Comparison of ENCODE assay signal across 1 cellular context in the genomic region with DNA sequence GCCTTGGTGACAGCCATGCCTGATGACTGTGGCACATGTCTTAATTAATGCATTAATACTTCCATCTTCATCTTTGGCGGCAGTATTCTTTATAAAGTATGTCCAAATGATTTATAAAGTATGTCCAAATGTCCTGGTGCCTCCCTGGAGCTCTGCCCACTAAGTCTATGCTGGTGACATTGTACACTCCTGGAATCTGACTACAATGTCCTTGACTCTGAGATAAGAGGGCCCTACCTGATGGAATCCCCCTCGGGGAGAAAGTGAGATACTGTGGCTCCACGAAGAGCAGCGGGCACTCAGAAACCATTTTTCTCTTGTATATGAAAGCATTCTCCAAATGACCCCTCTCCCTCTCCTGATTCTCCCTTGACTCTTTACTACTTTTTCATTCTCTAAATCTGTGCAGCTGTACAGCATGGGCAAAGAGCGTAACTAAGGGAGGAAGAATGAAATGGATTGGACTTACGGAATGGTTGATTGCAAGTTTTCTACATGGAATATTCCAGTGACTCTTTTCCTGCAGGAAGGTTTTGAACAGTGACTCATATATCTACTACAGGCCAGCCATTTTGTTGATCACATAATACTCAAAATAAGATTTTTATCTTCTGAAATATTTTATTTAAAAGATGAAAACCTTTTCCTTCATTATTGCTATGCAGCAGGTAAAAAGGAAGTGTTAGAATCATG.
TF ChIP-seq lines count a peak whose summit lies in the region.

No MANE protein-coding gene starts in this region.

TF ChIP-seq in GM23338, 12 proteins besides CTCF, POLR2A, EP300 and RAD21 (continued from another document):
- TF ChIP-seq, protein P1, sequence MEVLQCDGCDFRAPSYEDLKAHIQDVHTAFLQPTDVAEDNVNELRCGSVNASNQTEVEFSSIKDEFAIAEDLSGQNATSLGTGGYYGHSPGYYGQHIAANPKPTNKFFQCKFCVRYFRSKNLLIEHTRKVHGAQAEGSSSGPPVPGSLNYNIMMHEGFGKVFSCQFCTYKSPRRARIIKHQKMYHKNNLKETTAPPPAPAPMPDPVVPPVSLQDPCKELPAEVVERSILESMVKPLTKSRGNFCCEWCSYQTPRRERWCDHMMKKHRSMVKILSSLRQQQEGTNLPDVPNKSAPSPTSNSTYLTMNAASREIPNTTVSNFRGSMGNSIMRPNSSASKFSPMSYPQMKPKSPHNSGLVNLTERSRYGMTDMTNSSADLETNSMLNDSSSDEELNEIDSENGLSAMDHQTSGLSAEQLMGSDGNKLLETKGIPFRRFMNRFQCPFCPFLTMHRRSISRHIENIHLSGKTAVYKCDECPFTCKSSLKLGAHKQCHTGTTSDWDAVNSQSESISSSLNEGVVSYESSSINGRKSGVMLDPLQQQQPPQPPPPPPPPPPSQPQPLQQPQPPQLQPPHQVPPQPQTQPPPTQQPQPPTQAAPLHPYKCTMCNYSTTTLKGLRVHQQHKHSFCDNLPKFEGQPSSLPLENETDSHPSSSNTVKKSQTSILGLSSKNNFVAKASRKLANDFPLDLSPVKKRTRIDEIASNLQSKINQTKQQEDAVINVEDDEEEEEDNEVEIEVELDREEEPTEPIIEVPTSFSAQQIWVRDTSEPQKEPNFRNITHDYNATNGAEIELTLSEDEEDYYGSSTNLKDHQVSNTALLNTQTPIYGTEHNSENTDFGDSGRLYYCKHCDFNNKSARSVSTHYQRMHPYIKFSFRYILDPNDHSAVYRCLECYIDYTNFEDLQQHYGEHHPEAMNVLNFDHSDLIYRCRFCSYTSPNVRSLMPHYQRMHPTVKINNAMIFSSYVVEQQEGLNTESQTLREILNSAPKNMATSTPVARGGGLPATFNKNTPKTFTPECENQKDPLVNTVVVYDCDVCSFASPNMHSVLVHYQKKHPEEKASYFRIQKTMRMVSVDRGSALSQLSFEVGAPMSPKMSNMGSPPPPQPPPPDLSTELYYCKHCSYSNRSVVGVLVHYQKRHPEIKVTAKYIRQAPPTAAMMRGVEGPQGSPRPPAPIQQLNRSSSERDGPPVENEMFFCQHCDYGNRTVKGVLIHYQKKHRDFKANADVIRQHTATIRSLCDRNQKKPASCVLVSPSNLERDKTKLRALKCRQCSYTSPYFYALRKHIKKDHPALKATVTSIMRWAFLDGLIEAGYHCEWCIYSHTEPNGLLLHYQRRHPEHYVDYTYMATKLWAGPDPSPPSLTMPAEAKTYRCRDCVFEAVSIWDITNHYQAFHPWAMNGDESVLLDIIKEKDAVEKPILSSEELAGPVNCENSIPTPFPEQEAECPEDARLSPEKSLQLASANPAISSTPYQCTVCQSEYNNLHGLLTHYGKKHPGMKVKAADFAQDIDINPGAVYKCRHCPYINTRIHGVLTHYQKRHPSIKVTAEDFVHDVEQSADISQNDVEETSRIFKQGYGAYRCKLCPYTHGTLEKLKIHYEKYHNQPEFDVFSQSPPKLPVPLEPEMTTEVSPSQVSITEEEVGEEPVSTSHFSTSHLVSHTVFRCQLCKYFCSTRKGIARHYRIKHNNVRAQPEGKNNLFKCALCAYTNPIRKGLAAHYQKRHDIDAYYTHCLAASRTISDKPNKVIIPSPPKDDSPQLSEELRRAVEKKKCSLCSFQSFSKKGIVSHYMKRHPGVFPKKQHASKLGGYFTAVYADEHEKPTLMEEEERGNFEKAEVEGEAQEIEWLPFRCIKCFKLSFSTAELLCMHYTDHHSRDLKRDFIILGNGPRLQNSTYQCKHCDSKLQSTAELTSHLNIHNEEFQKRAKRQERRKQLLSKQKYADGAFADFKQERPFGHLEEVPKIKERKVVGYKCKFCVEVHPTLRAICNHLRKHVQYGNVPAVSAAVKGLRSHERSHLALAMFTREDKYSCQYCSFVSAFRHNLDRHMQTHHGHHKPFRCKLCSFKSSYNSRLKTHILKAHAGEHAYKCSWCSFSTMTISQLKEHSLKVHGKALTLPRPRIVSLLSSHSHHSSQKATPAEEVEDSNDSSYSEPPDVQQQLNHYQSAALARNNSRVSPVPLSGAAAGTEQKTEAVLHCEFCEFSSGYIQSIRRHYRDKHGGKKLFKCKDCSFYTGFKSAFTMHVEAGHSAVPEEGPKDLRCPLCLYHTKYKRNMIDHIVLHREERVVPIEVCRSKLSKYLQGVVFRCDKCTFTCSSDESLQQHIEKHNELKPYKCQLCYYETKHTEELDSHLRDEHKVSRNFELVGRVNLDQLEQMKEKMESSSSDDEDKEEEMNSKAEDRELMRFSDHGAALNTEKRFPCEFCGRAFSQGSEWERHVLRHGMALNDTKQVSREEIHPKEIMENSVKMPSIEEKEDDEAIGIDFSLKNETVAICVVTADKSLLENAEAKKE (CRISPR knock-in tag; IDR thresholded peaks at IDR 0.05), result no peak
- TF ChIP-seq EZH2phosphoT487 (IDR thresholded peaks at IDR 0.05; ENCODE audit: unreplicated experiment) (no peak), JUNB (IDR thresholded peaks at IDR 0.05; ENCODE audit: unreplicated experiment) (no peak)
- TF ChIP-seq, protein P2, sequence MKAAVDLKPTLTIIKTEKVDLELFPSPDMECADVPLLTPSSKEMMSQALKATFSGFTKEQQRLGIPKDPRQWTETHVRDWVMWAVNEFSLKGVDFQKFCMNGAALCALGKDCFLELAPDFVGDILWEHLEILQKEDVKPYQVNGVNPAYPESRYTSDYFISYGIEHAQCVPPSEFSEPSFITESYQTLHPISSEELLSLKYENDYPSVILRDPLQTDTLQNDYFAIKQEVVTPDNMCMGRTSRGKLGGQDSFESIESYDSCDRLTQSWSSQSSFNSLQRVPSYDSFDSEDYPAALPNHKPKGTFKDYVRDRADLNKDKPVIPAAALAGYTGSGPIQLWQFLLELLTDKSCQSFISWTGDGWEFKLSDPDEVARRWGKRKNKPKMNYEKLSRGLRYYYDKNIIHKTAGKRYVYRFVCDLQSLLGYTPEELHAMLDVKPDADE (IDR thresholded peaks at IDR 0.05), result no peak
TF ChIP-seq in GM23338: peak in this region for 0.
